10 cellular contexts compared by ENCODE assay signal in genomic region chr6:36598326-36598725, GRCh38. TPM values are rescaled to one million over a fixed set of nuclear protein-coding genes. Genes with fewer than 3 reads are reported as not detected.
DNase-seq lines count a peak whose midpoint lies in the region; ATAC-seq and TF ChIP-seq lines count a peak whose summit lies in the region.
"Had no signal": no experiment of that assay in that cellular context is flagged by ENCODE, and none has a peak within 500 bp of the region (broad histone marks: within the 10 kb centered on the region; RNA-seq: fewer than 3 reads in every experiment).

No MANE protein-coding gene starts in this region.

- H3K4me1 ChIP-seq in lung (ENCODE audit: control insufficient read depth in 2 of 2, insufficient read depth in 2 of 2, low read length in 2 of 2) = peaks cover 5 to 36% of the 10 kb centered on the region in 2 donors
- peaks cover 31 to 62% of the 10 kb centered on the region in 2 donors for H3K4me1 ChIP-seq in thyroid gland

- H3K4me1 Mint-ChIP-seq in activated T-cell treated with anti-CD3 and anti-CD28 coated beads, Interleukin-2, amount 50 U/mL, for 4 hours (ENCODE audit: low read depth) = peaks cover 58% of the 10 kb centered on the region

- H3K36me3 ChIP-seq in lung (ENCODE audit: control insufficient read depth in 2 of 2, insufficient read depth in 2 of 2, low read length in 2 of 2) = peaks cover 19 to 45% of the 10 kb centered on the region in 2 donors
- H3K36me3 ChIP-seq in thyroid gland = peaks cover 58 to 63% of the 10 kb centered on the region in 2 donors

- H3K27me3 ChIP-seq in lung (ENCODE audit: control insufficient read depth, insufficient read depth) = no peaks in the 10 kb centered on the region
- H3K27me3 ChIP-seq in thyroid gland = no peaks in the 10 kb centered on the region

- H3K27ac ChIP-seq in lung (ENCODE audit: low read depth in 1 of 2, low read length in 1 of 2) (no peak overlapping the region), thyroid gland (peak overlapping the region in 2 of 3 donors; percentile 25 to 100)

- WGBS in lung, 2 donors = 30 to 59% methylated on average over 9 of the region's 9 CpGs
- WGBS in thyroid gland, 2 donors = 19 to 22% methylated on average over 9 of the region's 9 CpGs

- TF ChIP-seq CTCF in astrocyte of the cerebellum (IDR thresholded peaks at IDR 0.05; ENCODE audit: low read depth, low read length, missing control alignments) (no peak), lung (IDR thresholded peaks at IDR 0.05; ENCODE audit: control extremely low read depth, extremely low read depth) (no peak), thyroid gland (IDR thresholded peaks at IDR 0.05) (no peak)

- no peaks in the 10 kb centered on the region for H3K9me3 ChIP-seq in lung (ENCODE audit: control insufficient read depth in 2 of 2, insufficient read depth in 1 of 2, low read length in 1 of 2)
- no peaks in the 10 kb centered on the region for H3K9me3 ChIP-seq in thyroid gland

- no peak for DNase-seq in activated T-cell treated with anti-CD3 and anti-CD28 coated beads, Interleukin-2, amount 50 U/mL, for 4 hours
- no peak for DNase-seq in activated T-cell treated with anti-CD3 and anti-CD28 coated beads for 4 hours
- DNase-seq in astrocyte of the cerebellum (ENCODE audit: low read depth) = no peak
- no peak for DNase-seq in lung (ENCODE audit: low spot score)
- DNase-seq in thyroid gland = no peak
- no peak for DNase-seq in occipital lobe (lab: John Stamatoyannopoulos, UW)
- DNase-seq in HPDE6-E6E7 (ENCODE audit: extremely low spot score) = no peak
- DNase-seq: DMS 273 treated with DMSO at 0.1 percent for 48 hours; stimulated activated CD4-positive, alpha-beta T cell treated with anti-CD3 and anti-CD28 coated beads, Interleukin-2, amount 100 ng/mL, for 24 hours had no signal

- no peaks in the 10 kb centered on the region for H3K9me3 Mint-ChIP-seq in activated T-cell treated with anti-CD3 and anti-CD28 coated beads, Interleukin-2, amount 50 U/mL, for 4 hours

- intact Hi-C loops in thyroid gland (cut with DNase I) = loop anchor here (10.0 kb wide), 1 partner anchor 154 kb away; the partner anchor contains the start of genes KCTD20 and PXT1

- H3K27me3 Mint-ChIP-seq in activated T-cell treated with anti-CD3 and anti-CD28 coated beads, Interleukin-2, amount 50 U/mL, for 4 hours (ENCODE audit: low read depth) = no peaks in the 10 kb centered on the region

- TF ChIP-seq POLR2A in thyroid gland (IDR thresholded peaks at IDR 0.05) = no peak

- in situ Hi-C loops in astrocyte of the cerebellum (cut with HindIII; ENCODE audit: low sequenced_read_pairs) = loop anchor here (5.0 kb wide), 1 partner anchor 36 kb away; no protein-coding TSS in a partner anchor

- peaks cover 74% of the 10 kb centered on the region for H3K36me3 Mint-ChIP-seq in activated T-cell treated with anti-CD3 and anti-CD28 coated beads, Interleukin-2, amount 50 U/mL, for 4 hours (ENCODE audit: insufficient read depth)

- H3K4me3 Mint-ChIP-seq in activated T-cell treated with anti-CD3 and anti-CD28 coated beads, Interleukin-2, amount 50 U/mL, for 4 hours = peak overlapping the region; percentile 95

- no peak for ATAC-seq in activated T-cell treated with anti-CD3 and anti-CD28 coated beads, Interleukin-2, amount 50 U/mL, for 4 hours
- ATAC-seq in lung (ENCODE audit: insufficient read depth, low FRiP score) = no peak
- no peak for ATAC-seq in HG03378 (IDR thresholded peaks at IDR 0.05; ENCODE audit: unreplicated experiment)

- H3K4me3 ChIP-seq in astrocyte of the cerebellum (ENCODE audit: low read depth, low read length) (peak overlapping the region; percentile 96), lung (peak overlapping the region; percentile 27), thyroid gland (replicated peaks in 1 of 3) (peak overlapping the region in 1 of 3 donors; percentile 71)

RNA-seq across cellular contexts. Expression of gene SRSF3, which starts 4.2 kb away (rescaled TPM):
- 100 to 1,000 TPM; 751 to 800 (median 779) TPM for total RNA-seq in activated T-cell treated with anti-CD3 and anti-CD28 coated beads, Interleukin-2, amount 50 U/mL, for 4 hours
- 100 to 1,000 TPM; 211 to 262 TPM for total RNA-seq in lung
- polyA plus RNA-seq in lung = 100 to 1,000 TPM; 145 to 267 TPM
- total RNA-seq in thyroid gland = 100 to 1,000 TPM; 120 to 287 (median 144) TPM
- total RNA-seq in occipital lobe = 202 TPM

RNA-seq across cellular contexts. Expression of gene STK38, which starts 51.0 kb away (rescaled TPM):
- total RNA-seq in activated T-cell treated with anti-CD3 and anti-CD28 coated beads, Interleukin-2, amount 50 U/mL, for 4 hours = 10 to 100 TPM; 14.2 to 16.6 (median 16.1) TPM
- total RNA-seq in lung = 10 to 100 TPM; 23.2 to 36.1 TPM
- polyA plus RNA-seq in lung = 10 to 100 TPM; 16.7 to 22.4 TPM
- 10 to 100 TPM; 11.9 to 21.9 (median 14.1) TPM for total RNA-seq in thyroid gland
- 11.9 TPM for total RNA-seq in occipital lobe

Comparison
In these comparisons a context has a peak if more than half of its experiments do, and no peak if none do; other contexts are left out.
1. H3K27ac ChIP-seq: peak in thyroid gland (2 of 3); none in lung (0 of 2).